Comparison of ENCODE assay signal across 24 cellular contexts in the genomic region with DNA sequence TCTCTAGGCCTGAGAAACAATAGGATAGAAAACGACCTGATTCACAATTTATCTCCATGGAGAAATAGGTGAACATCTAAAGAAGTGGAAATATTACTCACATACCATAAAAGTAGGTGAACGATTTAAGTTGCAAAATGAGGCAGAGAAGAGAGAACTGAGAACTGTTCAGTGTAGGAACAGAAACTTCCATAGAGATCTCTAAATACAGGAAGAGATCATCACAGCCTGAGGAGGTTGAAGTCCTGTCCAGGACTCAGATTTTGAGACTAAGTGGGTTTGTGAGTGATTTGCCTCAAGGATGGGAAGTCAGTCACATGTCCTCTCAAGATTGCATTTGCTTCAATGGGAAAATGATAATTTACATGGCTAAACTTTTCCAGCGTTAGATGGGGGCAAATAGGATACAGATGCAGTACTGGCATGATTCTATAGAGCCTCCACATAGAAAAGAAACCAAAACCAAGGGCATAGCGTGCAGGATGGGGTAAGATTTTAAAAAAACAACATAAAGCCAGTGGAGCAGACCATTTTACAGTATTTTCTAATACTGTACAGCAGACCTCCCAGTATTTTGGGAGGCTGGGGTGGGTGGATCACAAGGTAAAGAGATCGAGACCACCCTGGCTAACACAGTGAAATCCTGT.
DNase-seq lines count a peak whose midpoint lies in the region; ATAC-seq and TF ChIP-seq lines count a peak whose summit lies in the region.
"Had no signal": no experiment of that assay in that cellular context is flagged by ENCODE, and none has a peak within 500 bp of the region (broad histone marks: within the 10 kb centered on the region; RNA-seq: fewer than 3 reads in every experiment).

No MANE protein-coding gene starts in this region.

- no peak overlapping the region for H3K27ac Mint-ChIP-seq in neural progenitor cell
- no peak overlapping the region for H3K27ac Mint-ChIP-seq in stimulated activated effector memory CD8-positive, alpha-beta T cell treated with anti-CD3 and anti-CD28 coated beads, Interleukin-12 subunit alpha, Interleukin-12 subunit beta, amount 100 ng/mL, for 72 hours
- H3K27ac Mint-ChIP-seq: activated naive CD4-positive, alpha-beta T cell treated with anti-CD3 and anti-CD28 coated beads, Interleukin-2, amount 10 ng/mL, durations not matched to agents 7 days and 5 days; memory B cell; nephron progenitor cell had no signal

- H3K4me1 ChIP-seq in lower lobe of right lung (no peaks in the 10 kb centered on the region), neural progenitor cell (peaks cover 4% of the 10 kb centered on the region)
- H3K4me1 ChIP-seq: A549 had no signal

- H3K4me2 ChIP-seq in neural progenitor cell = no peak overlapping the region
- H3K4me2 ChIP-seq: A549 had no signal

- no peak overlapping the region for H3K9ac ChIP-seq in neural progenitor cell
- H3K9ac ChIP-seq: GM23248 had no signal

- H3K27me3 ChIP-seq in lower lobe of right lung (ENCODE audit: low read depth) (no peaks in the 10 kb centered on the region), neural progenitor cell (no peaks in the 10 kb centered on the region)

- peak; percentile 57 for ATAC-seq in GM19395 (IDR thresholded peaks at IDR 0.05; ENCODE audit: unreplicated experiment)
- peak; percentile 40 for ATAC-seq in HG03342 (IDR thresholded peaks at IDR 0.05; ENCODE audit: unreplicated experiment)
- ATAC-seq in lower lobe of right lung = no peak
- ATAC-seq in stimulated activated effector memory CD8-positive, alpha-beta T cell treated with anti-CD3 and anti-CD28 coated beads, Interleukin-12 subunit alpha, Interleukin-12 subunit beta, amount 100 ng/mL, for 72 hours = no peak
- ATAC-seq: A549 had no signal

- no peaks in the 10 kb centered on the region for H3K79me2 ChIP-seq in neural progenitor cell (ENCODE audit: low read depth)

- no peaks in the 10 kb centered on the region for H3F3A ChIP-seq in neural progenitor cell (ENCODE audit: low read depth)

- no peak overlapping the region for H3K4me3 ChIP-seq in lower lobe of right lung
- H3K4me3 ChIP-seq in neural progenitor cell = no peak overlapping the region
- H3K4me3 ChIP-seq: A549, GM23248, spleen, thoracic aorta had no signal

- TF ChIP-seq CTCF in lower lobe of right lung (IDR thresholded peaks at IDR 0.05) (no peak), neural progenitor cell (IDR thresholded peaks at IDR 0.05) (no peak)

- no peak overlapping the region for H3K4me3 Mint-ChIP-seq in neural progenitor cell
- no peak overlapping the region for H3K4me3 Mint-ChIP-seq in stimulated activated effector memory CD8-positive, alpha-beta T cell treated with anti-CD3 and anti-CD28 coated beads, Interleukin-12 subunit alpha, Interleukin-12 subunit beta, amount 100 ng/mL, for 72 hours
- H3K4me3 Mint-ChIP-seq: activated naive CD4-positive, alpha-beta T cell treated with anti-CD3 and anti-CD28 coated beads, Interleukin-2, amount 10 ng/mL, durations not matched to agents 7 days and 5 days; memory B cell; nephron progenitor cell had no signal

- H3K4me1 Mint-ChIP-seq in neural progenitor cell = peaks cover 5% of the 10 kb centered on the region
- no peaks in the 10 kb centered on the region for H3K4me1 Mint-ChIP-seq in stimulated activated effector memory CD8-positive, alpha-beta T cell treated with anti-CD3 and anti-CD28 coated beads, Interleukin-12 subunit alpha, Interleukin-12 subunit beta, amount 100 ng/mL, for 72 hours
- H3K4me1 Mint-ChIP-seq: activated naive CD4-positive, alpha-beta T cell treated with anti-CD3 and anti-CD28 coated beads, Interleukin-2, amount 10 ng/mL, durations not matched to agents 7 days and 5 days; nephron progenitor cell had no signal

- intact Hi-C loops in lower lobe of right lung (cut with DNase I) = no loop called here

- H3K9me3 ChIP-seq in lower lobe of right lung (no peaks in the 10 kb centered on the region), neural progenitor cell (ENCODE audit: low read depth) (no peaks in the 10 kb centered on the region)
- H3K9me3 ChIP-seq: A549, spleen, thoracic aorta had no signal

- no peaks in the 10 kb centered on the region for H3K36me3 Mint-ChIP-seq in neural progenitor cell
- H3K36me3 Mint-ChIP-seq in stimulated activated effector memory CD8-positive, alpha-beta T cell treated with anti-CD3 and anti-CD28 coated beads, Interleukin-12 subunit alpha, Interleukin-12 subunit beta, amount 100 ng/mL, for 72 hours = no peaks in the 10 kb centered on the region
- H3K36me3 Mint-ChIP-seq: activated naive CD4-positive, alpha-beta T cell treated with anti-CD3 and anti-CD28 coated beads, Interleukin-2, amount 10 ng/mL, durations not matched to agents 7 days and 5 days; memory B cell had no signal

- no peaks in the 10 kb centered on the region for H3K9me3 Mint-ChIP-seq in neural progenitor cell
- no peaks in the 10 kb centered on the region for H3K9me3 Mint-ChIP-seq in stimulated activated effector memory CD8-positive, alpha-beta T cell treated with anti-CD3 and anti-CD28 coated beads, Interleukin-12 subunit alpha, Interleukin-12 subunit beta, amount 100 ng/mL, for 72 hours
- H3K9me3 Mint-ChIP-seq: activated naive CD4-positive, alpha-beta T cell treated with anti-CD3 and anti-CD28 coated beads, Interleukin-2, amount 10 ng/mL, durations not matched to agents 7 days and 5 days; memory B cell; nephron progenitor cell had no signal

- H3K27ac ChIP-seq in lower lobe of right lung = no peak overlapping the region
- no peak overlapping the region for H3K27ac ChIP-seq in neural progenitor cell
- H3K27ac ChIP-seq: A549, C4-2B, GM23248, spleen, thoracic aorta had no signal

- DNase-seq in Ammon's horn (ENCODE audit: low spot score) (peak; percentile 28), foreskin melanocyte (peak; percentile 44), lower lobe of right lung (no peak), neural progenitor cell (ENCODE audit: low spot score) (no peak)
- DNase-seq in stimulated activated CD4-positive, alpha-beta T cell treated with anti-CD3 and anti-CD28 coated beads, Interleukin-2, amount 100 ng/mL, for 24 hours = no peak
- no peak for DNase-seq in stimulated activated effector memory CD8-positive, alpha-beta T cell treated with anti-CD3 and anti-CD28 coated beads, Interleukin-12 subunit alpha, Interleukin-12 subunit beta, amount 100 ng/mL, for 72 hours (ENCODE audit: low spot score in 2 of 2)
- DNase-seq: activated CD4-positive, alpha-beta T cell treated with anti-CD3 and anti-CD28 coated beads, Interleukin-2, amount 50 U/mL, for 4 hours; activated naive CD4-positive, alpha-beta T cell treated with anti-CD3 and anti-CD28 coated beads, Interleukin-2, amount 10 ng/mL, durations not matched to agents 7 days and 5 days; DMS53; GM23248; islet precursor cell; NCI-H1092; NCI-H2081 treated with DMSO at 0.1 percent for 48 hours; NCI-H510A; nephron progenitor cell; OCI-M1; SHP77 treated with DMSO at 0.1 percent for 48 hours; spleen had no signal

- peaks cover 2% of the 10 kb centered on the region for H3K27me3 Mint-ChIP-seq in neural progenitor cell (ENCODE audit: insufficient read depth, low read depth)

- no peaks in the 10 kb centered on the region for H3K36me3 ChIP-seq in lower lobe of right lung
- H3K36me3 ChIP-seq in neural progenitor cell = no peaks in the 10 kb centered on the region
- H3K36me3 ChIP-seq: spleen, thoracic aorta had no signal

- H2AFZ ChIP-seq in neural progenitor cell (replicated peaks) = no peak overlapping the region
- H2AFZ ChIP-seq: GM23248 had no signal

- no peaks in the 10 kb centered on the region for H4K20me1 ChIP-seq in neural progenitor cell (ENCODE audit: low read depth)

Comparison
In these comparisons a context has a peak if more than half of its experiments do, and no peak if none do; other contexts are left out.
1. DNase-seq: peak in Ammon's horn (single experiment) and foreskin melanocyte (single experiment); none in stimulated activated CD4-positive, alpha-beta T cell treated with anti-CD3 and anti-CD28 coated beads, Interleukin-2, amount 100 ng/mL, for 24 hours (0 of 2), lower lobe of right lung (single experiment), neural progenitor cell (single experiment) and stimulated activated effector memory CD8-positive, alpha-beta T cell treated with anti-CD3 and anti-CD28 coated beads, Interleukin-12 subunit alpha, Interleukin-12 subunit beta, amount 100 ng/mL, for 72 hours (0 of 2).
2. ATAC-seq: peak in GM19395 (single experiment) and HG03342 (single experiment); none in lower lobe of right lung (0 of 2) and stimulated activated effector memory CD8-positive, alpha-beta T cell treated with anti-CD3 and anti-CD28 coated beads, Interleukin-12 subunit alpha, Interleukin-12 subunit beta, amount 100 ng/mL, for 72 hours (single experiment).